In the genomic region with DNA sequence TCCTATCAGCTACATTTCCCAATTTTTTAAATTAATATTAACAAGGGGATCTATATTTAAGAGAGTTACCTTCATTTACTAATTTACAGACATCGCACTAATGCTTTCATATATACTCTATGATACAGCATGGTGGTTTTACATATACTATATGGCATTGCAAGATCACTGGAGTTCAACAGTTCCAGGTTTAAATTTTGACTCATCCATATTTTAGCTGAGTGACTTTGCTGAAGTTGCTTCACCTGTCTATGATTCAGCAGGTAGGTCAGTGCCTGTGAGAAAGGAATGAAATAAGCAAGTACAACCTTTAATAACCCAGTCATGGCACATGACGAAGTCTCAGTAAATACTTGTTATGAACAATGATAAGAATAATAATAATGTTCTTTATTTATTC, we compare ENCODE assay signal across 23 cellular contexts.
"Had no signal": no experiment of that assay in that cellular context is flagged by ENCODE, and none has a peak within 500 bp of the region (broad histone marks: within the 10 kb centered on the region; RNA-seq: fewer than 3 reads in every experiment).

No MANE protein-coding gene starts in this region.

- H3K4me3 ChIP-seq: hepatocyte, lower lobe of right lung, sigmoid colon, spleen, uterus had no signal

- H3K36me3 ChIP-seq: lower lobe of right lung, neutrophil, sigmoid colon, spleen, uterus had no signal

- H3K4me2 ChIP-seq: hepatocyte had no signal

- H3K9ac ChIP-seq: parathyroid adenoma had no signal

- H3K27me3 ChIP-seq: hepatocyte, neutrophil, sigmoid colon, spleen, uterus had no signal

- H3K27ac ChIP-seq: hepatocyte, lower lobe of right lung, neutrophil, parathyroid adenoma, sigmoid colon, spleen, uterus had no signal

- H3K4me1 ChIP-seq: lower lobe of right lung, parathyroid adenoma, sigmoid colon, spleen, uterus had no signal

- DNase-seq: activated CD4-positive, alpha-beta memory T cell treated with anti-CD3 and anti-CD28 coated beads, Interleukin-2, amount 10 ng/mL, durations not matched to agents 7 days and 5 days; activated CD4-positive, alpha-beta T cell treated with anti-CD3 and anti-CD28 coated beads for 36 hours; activated naive CD4-positive, alpha-beta T cell treated with anti-CD3 and anti-CD28 coated beads, Interleukin-2, amount 10 ng/mL, durations not matched to agents 7 days and 5 days; activated naive CD8-positive, alpha-beta T cell treated with anti-CD3 and anti-CD28 coated beads, Interleukin-2, amount 50 U/mL, for 24 hours; activated T-cell treated with anti-CD3 and anti-CD28 coated beads, Interleukin-2, amount 50 U/mL, for 24 hours; aorta; cerebellar nuclear complex; cortex of kidney; left colon; lower lobe of right lung; sigmoid colon; spleen; stimulated activated CD8-positive, alpha-beta memory T cell treated with anti-CD3 and anti-CD28 coated beads, Interleukin-4, amount 100 ng/mL, for 48 hours; stimulated activated naive CD4-positive, alpha-beta T cell; SW 1271; uterus had no signal

- FAIRE-seq: endometrium, TTC549 had no signal

- H2AFZ ChIP-seq: hepatocyte, parathyroid adenoma had no signal

- ATAC-seq: activated CD4-positive, alpha-beta T cell treated with anti-CD3 and anti-CD28 coated beads for 36 hours; activated naive CD8-positive, alpha-beta T cell treated with anti-CD3 and anti-CD28 coated beads, Interleukin-2, amount 50 U/mL, for 24 hours; left colon; lower lobe of right lung; natural killer cell treated with Interleukin-12 subunit alpha and Interleukin-12 subunit beta and Interleukin-15 and Interleukin-18, amount 100 ng/mL, for 72 hours; WTC11 had no signal

- H3K9me3 ChIP-seq: lower lobe of right lung, neutrophil, spleen, uterus had no signal
